Comparison of ENCODE assay signal across 1 cellular context in genomic region chr17:18017958-18018357, GRCh38.
TF ChIP-seq lines count a peak whose summit lies in the region.

No MANE protein-coding gene starts in this region.

TF ChIP-seq in K562, 482 proteins besides CTCF, POLR2A, EP300 and RAD21 (continues in another document):
- no peak for TF ChIP-seq E2F3 (CRISPR knock-in tag; IDR thresholded peaks at IDR 0.05)
- TF ChIP-seq MYNN (IDR thresholded peaks at IDR 0.05): no peak
- no peak for TF ChIP-seq MYNN (CRISPR knock-in tag; IDR thresholded peaks at IDR 0.05)
- no peak for TF ChIP-seq RBM15 (IDR thresholded peaks at IDR 0.05; ENCODE audit: insufficient read depth, low read length)
- no peak for TF ChIP-seq GTF2F1 (IDR thresholded peaks at IDR 0.05; ENCODE audit: low read depth, low read length)
- TF ChIP-seq ZFP91 (CRISPR knock-in tag; IDR thresholded peaks at IDR 0.05): no peak
- peak; percentile 78 for TF ChIP-seq ARID1B (IDR thresholded peaks at IDR 0.05)
- TF ChIP-seq MAFG (tag; conservative IDR thresholded peaks at IDR 0.05): 0 out of 2 replicates have a peak, but pooled peaks have one; percentile 11
- TF ChIP-seq HIVEP1 (CRISPR knock-in tag; IDR thresholded peaks at IDR 0.05): no peak
- TF ChIP-seq CBFA2T3 (IDR thresholded peaks at IDR 0.05): peak; percentile 68
- TF ChIP-seq HCFC1 (IDR thresholded peaks at IDR 0.05; ENCODE audit: low read depth, low read length): no peak
- TF ChIP-seq PTBP1 (IDR thresholded peaks at IDR 0.05; ENCODE audit: low read depth, low read length): no peak
- no peak for TF ChIP-seq ZNF77 (CRISPR knock-in tag; IDR thresholded peaks at IDR 0.05)
- no peak for TF ChIP-seq MYBL2 (IDR thresholded peaks at IDR 0.05; ENCODE audit: low read depth)
- no peak for TF ChIP-seq MYBL2 (CRISPR knock-in tag; IDR thresholded peaks at IDR 0.05; ENCODE audit: borderline replicate concordance)
- no peak for TF ChIP-seq ZNF75A (CRISPR knock-in tag; IDR thresholded peaks at IDR 0.05)
- no peak for TF ChIP-seq JUN (IDR thresholded peaks at IDR 0.05; ENCODE audit: borderline replicate concordance, low read depth, low read length)
- no peak for TF ChIP-seq JUN (CRISPR knock-in tag; IDR thresholded peaks at IDR 0.05; ENCODE audit: borderline replicate concordance)
- TF ChIP-seq NCOA1 (IDR thresholded peaks at IDR 0.05; ENCODE audit: low read depth): 0 out of 2 replicates have a peak, but pooled peaks have one; percentile 24
- TF ChIP-seq ZNF436 (CRISPR knock-in tag; IDR thresholded peaks at IDR 0.05): no peak
- TF ChIP-seq, protein P1, sequence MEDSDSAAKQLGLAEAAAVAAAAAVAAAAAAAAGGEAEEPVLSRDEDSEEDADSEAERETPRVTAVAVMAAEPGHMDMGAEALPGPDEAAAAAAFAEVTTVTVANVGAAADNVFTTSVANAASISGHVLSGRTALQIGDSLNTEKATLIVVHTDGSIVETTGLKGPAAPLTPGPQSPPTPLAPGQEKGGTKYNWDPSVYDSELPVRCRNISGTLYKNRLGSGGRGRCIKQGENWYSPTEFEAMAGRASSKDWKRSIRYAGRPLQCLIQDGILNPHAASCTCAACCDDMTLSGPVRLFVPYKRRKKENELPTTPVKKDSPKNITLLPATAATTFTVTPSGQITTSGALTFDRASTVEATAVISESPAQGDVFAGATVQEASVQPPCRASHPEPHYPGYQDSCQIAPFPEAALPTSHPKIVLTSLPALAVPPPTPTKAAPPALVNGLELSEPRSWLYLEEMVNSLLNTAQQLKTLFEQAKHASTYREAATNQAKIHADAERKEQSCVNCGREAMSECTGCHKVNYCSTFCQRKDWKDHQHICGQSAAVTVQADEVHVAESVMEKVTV (CRISPR knock-in tag; IDR thresholded peaks at IDR 0.05): no peak
- TF ChIP-seq SMARCE1 (IDR thresholded peaks at IDR 0.05): peak; percentile 63; the same call in 1 of the 2 replicates
- no peak for TF ChIP-seq NONO (IDR thresholded peaks at IDR 0.05; ENCODE audit: low read depth in 2 of 2, low read length in 1 of 2)
- no peak for TF ChIP-seq ZNF133 (CRISPR knock-in tag; IDR thresholded peaks at IDR 0.05)
- TF ChIP-seq ZC3H11A (IDR thresholded peaks at IDR 0.05; ENCODE audit: low read depth, low read length): no peak
- no peak for TF ChIP-seq ZNF518B (CRISPR knock-in tag; IDR thresholded peaks at IDR 0.05)
- no peak for TF ChIP-seq PML (IDR thresholded peaks at IDR 0.05; ENCODE audit: low read length)
- TF ChIP-seq YY1 (IDR thresholded peaks at IDR 0.05; ENCODE audit: borderline replicate concordance in 1 of 3, control insufficient read depth in 1 of 3, extremely low read depth in 1 of 3, insufficient read depth in 3 of 3, insufficient read length in 1 of 3, insufficient replicate concordance in 2 of 3, low read depth in 1 of 3, low read length in 2 of 3): no peak
- TF ChIP-seq FIP1L1 (IDR thresholded peaks at IDR 0.05; ENCODE audit: low read depth, low read length, poor library complexity, severe bottlenecking): no peak
- TF ChIP-seq BMI1 (IDR thresholded peaks at IDR 0.05; ENCODE audit: low read length): no peak
- TF ChIP-seq CREM (IDR thresholded peaks at IDR 0.05; ENCODE audit: low read depth): peak; percentile 39; the same call in 1 of the 2 replicates
- TF ChIP-seq MAFF (IDR thresholded peaks at IDR 0.05; ENCODE audit: low read length): no peak
- TF ChIP-seq ZNF12 (CRISPR knock-in tag; IDR thresholded peaks at IDR 0.05): no peak
- no peak for TF ChIP-seq ASH1L (IDR thresholded peaks at IDR 0.05; ENCODE audit: borderline replicate concordance, low read depth, partially characterized antibody)
- TF ChIP-seq E2F8 (IDR thresholded peaks at IDR 0.05; ENCODE audit: low read depth, partially characterized antibody): no peak
- TF ChIP-seq, protein P2, sequence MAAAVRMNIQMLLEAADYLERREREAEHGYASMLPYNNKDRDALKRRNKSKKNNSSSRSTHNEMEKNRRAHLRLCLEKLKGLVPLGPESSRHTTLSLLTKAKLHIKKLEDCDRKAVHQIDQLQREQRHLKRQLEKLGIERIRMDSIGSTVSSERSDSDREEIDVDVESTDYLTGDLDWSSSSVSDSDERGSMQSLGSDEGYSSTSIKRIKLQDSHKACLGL (CRISPR knock-in tag; IDR thresholded peaks at IDR 0.05; ENCODE audit: borderline replicate concordance, poor library complexity, severe bottlenecking): no peak
- TF ChIP-seq MAFK (IDR thresholded peaks at IDR 0.05; ENCODE audit: low read length): no peak
- TF ChIP-seq SPI1 (IDR thresholded peaks at IDR 0.05; ENCODE audit: borderline replicate concordance, low read depth, low read length): peak; percentile 86
- no peak for TF ChIP-seq ZNF274 (IDR thresholded peaks at IDR 0.05; ENCODE audit: borderline replicate concordance, low read depth, low read length)
- peak; percentile 11; the same call in 1 of the 2 replicates for TF ChIP-seq NFIC (IDR thresholded peaks at IDR 0.05)
- peak; percentile 36; the same call in 1 of the 2 replicates for TF ChIP-seq DPF2 (IDR thresholded peaks at IDR 0.05)
- no peak for TF ChIP-seq ETV6 (IDR thresholded peaks at IDR 0.05; ENCODE audit: borderline replicate concordance in 1 of 2, low read depth in 2 of 2, low read length in 1 of 2)
- no peak for TF ChIP-seq ETV6 (CRISPR knock-in tag; IDR thresholded peaks at IDR 0.05; ENCODE audit: borderline replicate concordance)
- TF ChIP-seq SRF (CRISPR knock-in tag; IDR thresholded peaks at IDR 0.05): peak in 1 of 2 experiments; percentile 29; a peak in 1 of 4 replicates
- TF ChIP-seq LCOR (CRISPR knock-in tag; IDR thresholded peaks at IDR 0.05): peak; percentile 54; the same call in 1 of the 2 replicates
- TF ChIP-seq TAL1 (IDR thresholded peaks at IDR 0.05): peak; percentile 72
- 0 out of 4 replicates have a peak, but pooled peaks of 1 of the 2 experiments have one; percentile 28 for TF ChIP-seq FOXK2 (conservative IDR thresholded peaks at IDR 0.05 in 1 of 2, IDR thresholded peaks at IDR 0.05 in 1 of 2; ENCODE audit: low read depth in 2 of 2)
- peak; percentile 69 to 85; a peak in 3 of 4 replicates for TF ChIP-seq FOXA3 (CRISPR knock-in tag; conservative IDR thresholded peaks at IDR 0.05 in 1 of 2, IDR thresholded peaks at IDR 0.05 in 1 of 2)
- TF ChIP-seq RB1 (IDR thresholded peaks at IDR 0.05; ENCODE audit: low read depth): no peak
- peak; percentile 31; the same call in 1 of the 2 replicates for TF ChIP-seq ZNF766 (CRISPR knock-in tag; conservative IDR thresholded peaks at IDR 0.05)
- TF ChIP-seq TEAD4 (IDR thresholded peaks at IDR 0.05; ENCODE audit: low read length): peak; percentile 75
- no peak for TF ChIP-seq TEAD4 (CRISPR knock-in tag; IDR thresholded peaks at IDR 0.05; ENCODE audit: borderline replicate concordance)
- no peak for TF ChIP-seq TAF7 (tag; IDR thresholded peaks at IDR 0.05)
- no peak for TF ChIP-seq JUNB (CRISPR knock-in tag; conservative IDR thresholded peaks at IDR 0.05)
- TF ChIP-seq RCOR1 (IDR thresholded peaks at IDR 0.05; ENCODE audit: borderline replicate concordance in 1 of 2, low read depth in 2 of 2, low read length in 2 of 2): peak in 1 of 2 experiments; percentile 64; a peak in 2 of 4 replicates
- TF ChIP-seq NFE2 (IDR thresholded peaks at IDR 0.05; ENCODE audit: low read depth): no peak
- no peak for TF ChIP-seq ZSCAN29 (IDR thresholded peaks at IDR 0.05)
- TF ChIP-seq SMARCA4 (IDR thresholded peaks at IDR 0.05): peak; percentile 61; the same call in 1 of the 2 replicates
- TF ChIP-seq BHLHE40 (IDR thresholded peaks at IDR 0.05; ENCODE audit: low read length): no peak
- no peak for TF ChIP-seq KDM2B (CRISPR knock-in tag; IDR thresholded peaks at IDR 0.05)
- TF ChIP-seq, protein P3, sequence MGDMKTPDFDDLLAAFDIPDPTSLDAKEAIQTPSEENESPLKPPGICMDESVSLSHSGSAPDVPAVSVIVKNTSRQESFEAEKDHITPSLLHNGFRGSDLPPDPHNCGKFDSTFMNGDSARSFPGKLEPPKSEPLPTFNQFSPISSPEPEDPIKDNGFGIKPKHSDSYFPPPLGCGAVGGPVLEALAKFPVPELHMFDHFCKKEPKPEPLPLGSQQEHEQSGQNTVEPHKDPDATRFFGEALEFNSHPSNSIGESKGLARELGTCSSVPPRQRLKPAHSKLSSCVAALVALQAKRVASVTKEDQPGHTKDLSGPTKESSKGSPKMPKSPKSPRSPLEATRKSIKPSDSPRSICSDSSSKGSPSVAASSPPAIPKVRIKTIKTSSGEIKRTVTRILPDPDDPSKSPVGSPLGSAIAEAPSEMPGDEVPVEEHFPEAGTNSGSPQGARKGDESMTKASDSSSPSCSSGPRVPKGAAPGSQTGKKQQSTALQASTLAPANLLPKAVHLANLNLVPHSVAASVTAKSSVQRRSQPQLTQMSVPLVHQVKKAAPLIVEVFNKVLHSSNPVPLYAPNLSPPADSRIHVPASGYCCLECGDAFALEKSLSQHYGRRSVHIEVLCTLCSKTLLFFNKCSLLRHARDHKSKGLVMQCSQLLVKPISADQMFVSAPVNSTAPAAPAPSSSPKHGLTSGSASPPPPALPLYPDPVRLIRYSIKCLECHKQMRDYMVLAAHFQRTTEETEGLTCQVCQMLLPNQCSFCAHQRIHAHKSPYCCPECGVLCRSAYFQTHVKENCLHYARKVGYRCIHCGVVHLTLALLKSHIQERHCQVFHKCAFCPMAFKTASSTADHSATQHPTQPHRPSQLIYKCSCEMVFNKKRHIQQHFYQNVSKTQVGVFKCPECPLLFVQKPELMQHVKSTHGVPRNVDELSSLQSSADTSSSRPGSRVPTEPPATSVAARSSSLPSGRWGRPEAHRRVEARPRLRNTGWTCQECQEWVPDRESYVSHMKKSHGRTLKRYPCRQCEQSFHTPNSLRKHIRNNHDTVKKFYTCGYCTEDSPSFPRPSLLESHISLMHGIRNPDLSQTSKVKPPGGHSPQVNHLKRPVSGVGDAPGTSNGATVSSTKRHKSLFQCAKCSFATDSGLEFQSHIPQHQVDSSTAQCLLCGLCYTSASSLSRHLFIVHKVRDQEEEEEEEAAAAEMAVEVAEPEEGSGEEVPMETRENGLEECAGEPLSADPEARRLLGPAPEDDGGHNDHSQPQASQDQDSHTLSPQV (IDR thresholded peaks at IDR 0.05): no peak
- TF ChIP-seq ZNF507 (tag; conservative IDR thresholded peaks at IDR 0.05): no peak
- no peak for TF ChIP-seq ZBTB43 (CRISPR knock-in tag; IDR thresholded peaks at IDR 0.05)
- TF ChIP-seq ZNF232 (CRISPR knock-in tag; IDR thresholded peaks at IDR 0.05): no peak
